Comparison of ENCODE assay signal across 11 cellular contexts in genomic region chr11:10488121-10488580, GRCh38. TPM values are rescaled to one million over a fixed set of nuclear protein-coding genes. Genes with fewer than 3 reads are reported as not detected.
DNase-seq lines count a peak whose midpoint lies in the region; ATAC-seq and TF ChIP-seq lines count a peak whose summit lies in the region.
"Had no signal": no experiment of that assay in that cellular context is flagged by ENCODE, and none has a peak within 500 bp of the region (broad histone marks: within the 10 kb centered on the region; RNA-seq: fewer than 3 reads in every experiment).

No MANE protein-coding gene starts in this region.

- peaks cover 6% of the 10 kb centered on the region for H4K20me1 ChIP-seq in osteoblast (ENCODE audit: insufficient read depth, low read length)

- no peak for ATAC-seq in GM21786 (IDR thresholded peaks at IDR 0.05; ENCODE audit: unreplicated experiment)

- no peaks in the 10 kb centered on the region for H3K79me2 ChIP-seq in osteoblast (ENCODE audit: insufficient read depth, low read length)

- H3K4me3 ChIP-seq in coronary artery (no peak overlapping the region), osteoblast (ENCODE audit: insufficient read depth, low read length) (no peak overlapping the region)

- TF ChIP-seq CTCF in coronary artery (IDR thresholded peaks at IDR 0.05) (no peak), osteoblast (IDR thresholded peaks at IDR 0.05; ENCODE audit: extremely low read depth, low read depth, low read length) (no peak)

- H3K27ac ChIP-seq in coronary artery (no peak overlapping the region), osteoblast (ENCODE audit: low read depth, low read length) (no peak overlapping the region)

- no peaks in the 10 kb centered on the region for H3K27me3 ChIP-seq in osteoblast (ENCODE audit: insufficient read depth, low read length)

- peak; percentile 33 for DNase-seq in ELR (ENCODE audit: low read depth)
- peak; percentile 92 for DNase-seq in LoVo (ENCODE audit: low spot score)
- peak; percentile 56 for DNase-seq in coronary artery (ENCODE audit: low spot score)
- peak; percentile 69 for DNase-seq in osteoblast (ENCODE audit: insufficient read length, low spot score, missing footprints)
- no peak for DNase-seq in SKM-1 (lab: John Stamatoyannopoulos, UW; ENCODE audit: unreplicated experiment)
- no peak for DNase-seq in NCI-H1105 (lab: John Stamatoyannopoulos, UW)
- no peak for DNase-seq in SK-N-DZ (ENCODE audit: low spot score)
- DNase-seq: GDM1; NK-92 treated with Interleukin-12 subunit alpha and Interleukin-12 subunit beta, amount 100 ng/mL, for 24 hours; stimulated activated CD4-positive, alpha-beta T cell treated with anti-CD3 and anti-CD28 coated beads, Interleukin-4, amount 100 ng/mL, for 1 hour had no signal

- H3K4me1 ChIP-seq in osteoblast (ENCODE audit: insufficient read depth, low read length): peaks cover 21% of the 10 kb centered on the region

- no peaks in the 10 kb centered on the region for H3K9me3 ChIP-seq in osteoblast (ENCODE audit: low read depth, low read length)

- no peak overlapping the region for H2AFZ ChIP-seq in osteoblast (ENCODE audit: low read length)

- H3K36me3 ChIP-seq in osteoblast (ENCODE audit: insufficient read depth, low read length): no peaks in the 10 kb centered on the region

- no peak overlapping the region for H3K4me2 ChIP-seq in osteoblast (ENCODE audit: insufficient read depth, low read length)

RNA-seq across cellular contexts. Expression of gene AMPD3, which starts 33.1 kb away (rescaled TPM):
- 3.6 and 5.6 TPM in 2 replicates for total RNA-seq in osteoblast
- polyA plus RNA-seq in SK-N-DZ (2014; cell fraction: cytosol; rRNA removed): 5.2 and 13.0 TPM in 2 replicates
- polyA plus RNA-seq in SK-N-DZ (2014; cell fraction: nucleus; rRNA removed): 8.2 and 8.4 TPM in 2 replicates

RNA-seq across cellular contexts. Expression of gene RNF141, which starts 52.8 kb away (rescaled TPM):
- total RNA-seq in osteoblast: 27.4 and 29.3 TPM in 2 replicates
- polyA plus RNA-seq in SK-N-DZ (2014; cell fraction: cytosol; rRNA removed): 23.2 and 29.4 TPM in 2 replicates
- polyA plus RNA-seq in SK-N-DZ (2014; cell fraction: nucleus; rRNA removed): 9.9 and 11.9 TPM in 2 replicates

Comparison
In these comparisons a context has a peak if more than half of its experiments do, and no peak if none do; other contexts are left out.
1. DNase-seq: peak in ELR (single experiment), LoVo (single experiment), coronary artery (single experiment) and osteoblast (single experiment); none in SKM-1 (single experiment), NCI-H1105 (single experiment) and SK-N-DZ (single experiment).